Comparison of ENCODE assay signal across 22 cellular contexts in genomic region chr5:53025506-53025905, GRCh38. TPM values are rescaled to one million over a fixed set of nuclear protein-coding genes. Genes with fewer than 3 reads are reported as not detected.
DNase-seq lines count a peak whose midpoint lies in the region; ATAC-seq and TF ChIP-seq lines count a peak whose summit lies in the region.
"Had no signal": no experiment of that assay in that cellular context is flagged by ENCODE, and none has a peak within 500 bp of the region (broad histone marks: within the 10 kb centered on the region; RNA-seq: fewer than 3 reads in every experiment).

No MANE protein-coding gene starts in this region.

- in situ Hi-C loops in GM23248 (cut with MboI), result no loop called here

- H3K4me1 Mint-ChIP-seq in WTC11 (peaks cover 11% of the 10 kb centered on the region), endothelial cell (ENCODE audit: unreplicated experiment) (no peaks in the 10 kb centered on the region)
- H3K4me1 Mint-ChIP-seq in activated naive CD4-positive, alpha-beta T cell treated with anti-CD3 and anti-CD28 coated beads for 36 hours (ENCODE audit: low read depth), result peaks cover 20% of the 10 kb centered on the region
- H3K4me1 Mint-ChIP-seq: CD4-positive, CD25-positive, alpha-beta regulatory T cell had no signal

- 81 to 82% methylated on average over 5 of the region's 5 CpGs for WGBS in GM23248 (ENCODE audit: low coverage in 1 of 2, low lambda C conversion rate in 2 of 2, missing lambda C conversion rate in 2 of 2), 2 experiments

- H3K4me1 ChIP-seq in GM23248 (ENCODE audit: insufficient read depth), result peaks cover 61% of the 10 kb centered on the region
- H3K4me1 ChIP-seq in fibroblast of lung (ENCODE audit: control insufficient read depth, extremely low read depth, insufficient read depth, low read length), result peaks cover 22% of the 10 kb centered on the region
- H3K4me1 ChIP-seq: BE2C had no signal

- H3K27ac ChIP-seq in GM23248, result peak overlapping the region; percentile 89; the same call in 1 of the 2 replicates
- H3K27ac ChIP-seq in fibroblast of lung (ENCODE audit: insufficient read depth, low read length), result peak overlapping the region; percentile 37

- no peak for ATAC-seq in WTC11
- ATAC-seq: A549, Right ventricle myocardium inferior had no signal

- H3F3A ChIP-seq in GM23248 (ENCODE audit: insufficient read depth), result peaks cover 81% of the 10 kb centered on the region

- H4K20me1 ChIP-seq in GM23248 (ENCODE audit: insufficient read depth), result no peaks in the 10 kb centered on the region
- no peaks in the 10 kb centered on the region for H4K20me1 ChIP-seq in fibroblast of lung (ENCODE audit: control insufficient read depth, extremely low read depth, insufficient read depth, low read length)

- intact Hi-C loops in activated naive CD4-positive, alpha-beta T cell treated with anti-CD3 and anti-CD28 coated beads for 36 hours (cut with micrococcal nuclease), result no loop called here

- POLR2A ChIA-PET in WTC11 (lab: Charles Lee), result no interaction called here

- H2AFZ ChIP-seq in GM23248, result no peak overlapping the region
- peak overlapping the region; percentile 12 for H2AFZ ChIP-seq in fibroblast of lung (ENCODE audit: low read length)

- H3K9me2 ChIP-seq in GM23248 (ENCODE audit: insufficient read depth), result no peaks in the 10 kb centered on the region; the same call in 1 of the 2 replicates

- no peaks in the 10 kb centered on the region for H3K27me3 Mint-ChIP-seq in WTC11 (ENCODE audit: low read depth)
- no peaks in the 10 kb centered on the region for H3K27me3 Mint-ChIP-seq in activated naive CD4-positive, alpha-beta T cell treated with anti-CD3 and anti-CD28 coated beads for 36 hours (ENCODE audit: low read depth)
- H3K27me3 Mint-ChIP-seq in endothelial cell (ENCODE audit: unreplicated experiment), result no peaks in the 10 kb centered on the region

- H3K27me3 ChIP-seq in GM23248 (replicated peaks; ENCODE audit: insufficient read depth), result no peaks in the 10 kb centered on the region
- H3K27me3 ChIP-seq in fibroblast of lung (ENCODE audit: control insufficient read depth, insufficient read depth, low read length), result no peaks in the 10 kb centered on the region
- H3K27me3 ChIP-seq: BE2C, Peyer's patch, SJSA1 had no signal

- H3K79me2 ChIP-seq in GM23248 (ENCODE audit: insufficient read depth) (peaks cover 57% of the 10 kb centered on the region), fibroblast of lung (ENCODE audit: control insufficient read depth, insufficient read depth, low read length) (peaks cover 21% of the 10 kb centered on the region)

- no peak overlapping the region for H3K9ac ChIP-seq in GM23248
- H3K9ac ChIP-seq in fibroblast of lung (ENCODE audit: insufficient read depth, low read length), result no peak overlapping the region

- H3K36me3 Mint-ChIP-seq in WTC11, result no peaks in the 10 kb centered on the region
- H3K36me3 Mint-ChIP-seq in activated naive CD4-positive, alpha-beta T cell treated with anti-CD3 and anti-CD28 coated beads for 36 hours (ENCODE audit: low read depth), result no peaks in the 10 kb centered on the region
- peaks cover 5% of the 10 kb centered on the region for H3K36me3 Mint-ChIP-seq in endothelial cell (ENCODE audit: low read depth, unreplicated experiment)
- H3K36me3 Mint-ChIP-seq: CD4-positive, CD25-positive, alpha-beta regulatory T cell had no signal

- H3K9me3 Mint-ChIP-seq in WTC11 (no peaks in the 10 kb centered on the region), endothelial cell (ENCODE audit: unreplicated experiment) (no peaks in the 10 kb centered on the region)
- H3K9me3 Mint-ChIP-seq in activated naive CD4-positive, alpha-beta T cell treated with anti-CD3 and anti-CD28 coated beads for 36 hours, result no peaks in the 10 kb centered on the region

- TF ChIP-seq CTCF in WTC11 (IDR thresholded peaks at IDR 0.05) (no peak), fibroblast of lung (conservative IDR thresholded peaks at IDR 0.05 in 1 of 2, IDR thresholded peaks at IDR 0.05 in 1 of 2; ENCODE audit: low read depth in 1 of 2, low read length in 2 of 2) (no peak), endothelial cell (IDR thresholded peaks at IDR 0.05; ENCODE audit: unreplicated experiment) (no peak)

- H3K4me2 ChIP-seq in GM23248 (ENCODE audit: unreplicated experiment) (no peak overlapping the region), fibroblast of lung (ENCODE audit: extremely low read depth, insufficient read depth, low read length) (no peak overlapping the region)
- H3K4me2 ChIP-seq: A549 had no signal

- H3K9me3 ChIP-seq in GM23248 (ENCODE audit: low read depth), result no peaks in the 10 kb centered on the region
- no peaks in the 10 kb centered on the region for H3K9me3 ChIP-seq in fibroblast of lung (ENCODE audit: control insufficient read depth, insufficient read depth, low read depth, low read length)
- H3K9me3 ChIP-seq: A549, BE2C, Peyer's patch, SJSA1 had no signal

- H3K4me3 ChIP-seq in GM23248 (no peak overlapping the region), fibroblast of lung (replicated peaks in 1 of 4; ENCODE audit: control extremely low read depth in 1 of 4, insufficient read depth in 1 of 4, low read depth in 3 of 4, low read length in 4 of 4) (no peak overlapping the region)
- H3K4me3 ChIP-seq: A549, Peyer's patch, SJSA1 had no signal

- CTCF ChIA-PET in WTC11 (lab: Charles Lee), result interaction anchor here (2.6 kb wide), 1 partner anchor 10 kb away, joined by 10 read pairs; no protein-coding TSS in a partner anchor
- CTCF ChIA-PET in activated naive CD4-positive, alpha-beta T cell treated with anti-CD3 and anti-CD28 coated beads for 36 hours (lab: Charles Lee), result no interaction called here

- H3K27ac Mint-ChIP-seq in WTC11 (no peak overlapping the region), endothelial cell (ENCODE audit: unreplicated experiment) (no peak overlapping the region)
- no peak overlapping the region for H3K27ac Mint-ChIP-seq in activated naive CD4-positive, alpha-beta T cell treated with anti-CD3 and anti-CD28 coated beads for 36 hours
- H3K27ac Mint-ChIP-seq: CD4-positive, CD25-positive, alpha-beta regulatory T cell had no signal

- no peak overlapping the region for H3K4me3 Mint-ChIP-seq in WTC11
- no peak overlapping the region for H3K4me3 Mint-ChIP-seq in activated naive CD4-positive, alpha-beta T cell treated with anti-CD3 and anti-CD28 coated beads for 36 hours
- H3K4me3 Mint-ChIP-seq in endothelial cell (ENCODE audit: unreplicated experiment), result no peak overlapping the region
- H3K4me3 Mint-ChIP-seq: CD4-positive, CD25-positive, alpha-beta regulatory T cell had no signal

- H3K36me3 ChIP-seq in GM23248 (ENCODE audit: low read depth), result no peaks in the 10 kb centered on the region
- H3K36me3 ChIP-seq in fibroblast of lung (ENCODE audit: control insufficient read depth, insufficient read depth, low read length), result peaks cover 2% of the 10 kb centered on the region
- H3K36me3 ChIP-seq: BE2C, Peyer's patch, SJSA1 had no signal

- DNase-seq in GM23248 (no peak), WTC11 (ENCODE audit: low spot score) (no peak), fibroblast of lung (ENCODE audit: low read depth in 2 of 2) (no peak), pons (ENCODE audit: low spot score) (peak; percentile 76), mesenteric fat pad (ENCODE audit: low spot score) (no peak), endothelial cell (ENCODE audit: low spot score) (no peak)
- no peak for DNase-seq in activated naive CD4-positive, alpha-beta T cell treated with anti-CD3 and anti-CD28 coated beads for 36 hours
- DNase-seq: BE2C; CD4-positive, CD25-positive, alpha-beta regulatory T cell; DMS79 treated with DMSO at 0.1 percent for 48 hours; H7; KBM-7; NCI-H1092; NCI-H1436; NCI-H1930; NCI-H345; NCI-H524; NCI-H82; Peyer's patch had no signal

TF ChIP-seq in WTC11, 78 proteins besides CTCF, POLR2A, EP300 and RAD21 (continues in another document):
- TF ChIP-seq ZBTB21 (CRISPR knock-in tag; IDR thresholded peaks at IDR 0.05; ENCODE audit: borderline replicate concordance) (no peak), EMX1 (CRISPR knock-in tag; IDR thresholded peaks at IDR 0.05) (no peak), GABPB1 (CRISPR knock-in tag; IDR thresholded peaks at IDR 0.05) (peak; percentile 16; the same call in 1 of the 2 replicates), ATF6 (CRISPR knock-in tag; IDR thresholded peaks at IDR 0.05) (no peak), PREB (CRISPR knock-in tag; IDR thresholded peaks at IDR 0.05; ENCODE audit: borderline replicate concordance) (no peak), TEAD4 (CRISPR knock-in tag; IDR thresholded peaks at IDR 0.05) (no peak)

RNA-seq across cellular contexts. Expression of gene ITGA2, which starts 36.4 kb away (rescaled TPM):
- 21.5 and 24.3 TPM in 2 replicates for total RNA-seq in GM23248 (2014; rRNA removed; shearing (Covaris generic))
- 10.3 and 10.4 TPM in 2 replicates for polyA plus RNA-seq in GM23248 (2016; fragmentation: Nextera tagmentation; extraction: Ambion mirVana)
- 5.3 to 5.5 TPM (median 5.5 TPM) in 3 replicates for total RNA-seq in WTC11 (2021)
- 50.1 and 75.5 TPM in 2 replicates for total RNA-seq in fibroblast of lung
- polyA plus RNA-seq in fibroblast of lung, result 9.4 and 32.9 TPM in 2 replicates
- polyA plus RNA-seq in fibroblast of lung (2012), result 6.2 and 20.8 TPM in 2 replicates
- 15.9 and 34.7 TPM in 2 replicates for polyA minus RNA-seq in fibroblast of lung (ENCODE audit: low replicate concordance)
- 2.4 TPM for total RNA-seq in mesenteric fat pad
- total RNA-seq in activated naive CD4-positive, alpha-beta T cell treated with anti-CD3 and anti-CD28 coated beads for 36 hours, result 1 to 10 TPM; 2.0 to 2.1 TPM
- total RNA-seq in endothelial cell (ENCODE audit: unreplicated experiment), result 15.1 TPM
